In the genomic region with DNA sequence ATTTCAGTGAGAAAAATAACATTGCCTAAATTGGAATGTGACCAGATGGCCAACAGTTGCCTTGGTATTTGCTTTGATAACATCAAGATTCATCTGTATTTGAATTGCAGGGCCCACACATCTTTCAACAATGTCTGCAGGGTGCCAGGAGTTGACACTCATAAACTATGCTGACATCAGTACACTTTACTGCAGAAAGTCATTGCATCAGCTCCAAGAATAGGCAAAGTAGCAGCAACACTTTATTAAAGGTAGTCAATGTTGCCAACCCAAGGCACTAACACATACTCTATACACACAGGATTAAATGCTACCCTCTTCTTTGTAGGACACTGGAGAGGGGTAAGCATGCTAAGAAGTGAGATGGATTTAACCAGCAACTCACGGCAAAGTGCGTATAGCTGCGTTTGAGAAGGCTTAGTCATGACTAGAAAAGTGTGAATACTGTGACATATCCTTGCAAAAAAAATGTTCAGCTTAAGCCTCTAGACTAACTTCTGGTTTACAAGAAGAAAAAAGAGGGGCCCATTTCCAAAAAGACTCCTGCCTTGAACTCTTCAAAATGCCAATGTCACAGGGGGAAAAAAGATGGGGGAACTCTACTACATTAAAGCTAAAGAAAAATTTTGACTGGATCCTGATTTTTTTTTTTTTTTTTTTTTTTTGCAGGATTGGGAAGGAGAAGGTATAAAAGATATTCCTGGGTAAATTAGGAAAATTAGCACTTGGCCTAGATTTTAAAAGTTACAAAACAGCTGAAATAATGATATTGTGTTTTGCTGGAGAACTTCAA, we compare ENCODE assay signal across 12 cellular contexts. TPM values are rescaled to one million over a fixed set of nuclear protein-coding genes. Genes with fewer than 3 reads are reported as not detected.
DNase-seq lines count a peak whose midpoint lies in the region; ATAC-seq, FAIRE-seq and TF ChIP-seq lines count a peak whose summit lies in the region.
"Had no signal": no experiment of that assay in that cellular context is flagged by ENCODE, and none has a peak within 500 bp of the region (broad histone marks: within the 10 kb centered on the region; RNA-seq: fewer than 3 reads in every experiment).

No MANE protein-coding gene starts in this region.

- no peak for ATAC-seq in activated T-helper 17 cell treated with anti-CD3 and anti-CD28 coated beads, Interleukin-2, amount 50 U/mL, for 72 hours (replicated peaks)
- ATAC-seq in gastroesophageal sphincter: no peak
- ATAC-seq: sciatic nerve had no signal

- H3K4me1 Mint-ChIP-seq in activated T-helper 17 cell treated with anti-CD3 and anti-CD28 coated beads, Interleukin-2, amount 50 U/mL, for 72 hours: peaks cover 17% of the 10 kb centered on the region

- no peaks in the 10 kb centered on the region for H3K9me3 Mint-ChIP-seq in activated T-helper 17 cell treated with anti-CD3 and anti-CD28 coated beads, Interleukin-2, amount 50 U/mL, for 72 hours

- H3K4me3 ChIP-seq in AG04450 (ENCODE audit: low read depth, low read length) (no peak overlapping the region), keratinocyte (ENCODE audit: control insufficient read depth in 2 of 3, extremely low read depth in 1 of 3, insufficient read depth in 2 of 3, low read depth in 1 of 3, low read length in 3 of 3) (no peak overlapping the region), tibial artery (no peak overlapping the region), gastroesophageal sphincter (no peak overlapping the region)

- H3K27me3 ChIP-seq in AG04450 (ENCODE audit: control insufficient read depth, insufficient read depth, low read length): no peaks in the 10 kb centered on the region
- H3K27me3 ChIP-seq in keratinocyte (ENCODE audit: control insufficient read depth, extremely low read depth, insufficient read depth, low read length): no peaks in the 10 kb centered on the region
- H3K27me3 ChIP-seq in tibial artery: no peaks in the 10 kb centered on the region
- no peaks in the 10 kb centered on the region for H3K27me3 ChIP-seq in gastroesophageal sphincter

- H3K36me3 ChIP-seq in keratinocyte (ENCODE audit: control insufficient read depth in 2 of 2, extremely low read depth in 1 of 2, insufficient read depth in 2 of 2, low read length in 2 of 2) (no peaks in the 10 kb centered on the region), tibial artery (no peaks in the 10 kb centered on the region), gastroesophageal sphincter (peaks cover 0 to 6% of the 10 kb centered on the region in 2 donors)

- intact Hi-C loops in tibial artery (cut with DNase I; ENCODE audit: low total_unique reads): loop anchor here (5.0 kb wide), 1 partner anchor 44 kb away; the partner anchor contains the start of gene PDCD4

- peak; percentile 5 for FAIRE-seq in keratinocyte (lab: Jason Lieb, UNC)

- peaks cover 47% of the 10 kb centered on the region for H3K36me3 Mint-ChIP-seq in activated T-helper 17 cell treated with anti-CD3 and anti-CD28 coated beads, Interleukin-2, amount 50 U/mL, for 72 hours (ENCODE audit: low read depth)

- dilution Hi-C loops in keratinocyte (cut with MboI; ENCODE audit: extremely low pct_ligation_motif_present, low sequenced_read_pairs): no loop called here

- POLR2A ChIA-PET in AG04450 (lab: Yijun Ruan, JAX): no interaction called here

- H3K79me2 ChIP-seq in keratinocyte (ENCODE audit: control insufficient read depth, insufficient read depth, low read length): peaks cover 19% of the 10 kb centered on the region

- no peak overlapping the region for H3K27ac ChIP-seq in AG04450 (ENCODE audit: low read depth, low read length)
- H3K27ac ChIP-seq in keratinocyte (ENCODE audit: control insufficient read depth, insufficient read depth, low read length): no peak overlapping the region
- no peak overlapping the region for H3K27ac ChIP-seq in tibial artery
- no peak overlapping the region for H3K27ac ChIP-seq in gastroesophageal sphincter

- TF ChIP-seq CTCF in AG04450 (IDR thresholded peaks at IDR 0.05; ENCODE audit: low read depth, low read length): no peak
- no peak for TF ChIP-seq CTCF in keratinocyte (optimal IDR thresholded peaks at IDR 0.05 in 1 of 3, IDR thresholded peaks at IDR 0.05 in 1 of 3, conservative IDR thresholded peaks at IDR 0.05 in 1 of 3; ENCODE audit: extremely low read depth in 1 of 3, insufficient read depth in 2 of 3, low read length in 3 of 3)
- TF ChIP-seq CTCF in tibial artery (IDR thresholded peaks at IDR 0.05): no peak
- TF ChIP-seq CTCF in gastroesophageal sphincter (IDR thresholded peaks at IDR 0.05): no peak

- CTCF ChIA-PET in AG04450 (lab: Charles Lee): interaction anchor here (0.6 to 1.1 kb wide), 7 partner anchors 23 to 833 kb away, joined by 3 to 8 read pairs (median 4); no protein-coding TSS in a partner anchor

- TF ChIP-seq EP300 in gastroesophageal sphincter (IDR thresholded peaks at IDR 0.05): no peak

- DNase-seq in AG04450 (ENCODE audit: low read depth, low spot score) (peak; percentile 49), HCEC 1CT (peak; percentile 89), keratinocyte (ENCODE audit: low read depth, low spot score) (no peak), COLO829 (ENCODE audit: low spot score) (no peak), tibial artery (no peak), NCI-H128 (lab: John Stamatoyannopoulos, UW; ENCODE audit: unreplicated experiment) (no peak)
- DNase-seq: islet precursor cell, NCI-H2227 treated with DMSO at 0.1 percent for 48 hours, T1000 had no signal

- no peaks in the 10 kb centered on the region for H3K9me3 ChIP-seq in AG04450 (ENCODE audit: control insufficient read depth, insufficient read depth, low read length)
- no peaks in the 10 kb centered on the region for H3K9me3 ChIP-seq in keratinocyte (ENCODE audit: control insufficient read depth, low read depth, low read length)
- no peaks in the 10 kb centered on the region for H3K9me3 ChIP-seq in tibial artery
- no peaks in the 10 kb centered on the region for H3K9me3 ChIP-seq in gastroesophageal sphincter

- WGBS in gastroesophageal sphincter (ENCODE audit: low coverage in 1 of 2), 2 donors: 86 to 93% methylated on average over 3 of the region's 3 CpGs

- no peaks in the 10 kb centered on the region for H3K27me3 Mint-ChIP-seq in activated T-helper 17 cell treated with anti-CD3 and anti-CD28 coated beads, Interleukin-2, amount 50 U/mL, for 72 hours

- no peak overlapping the region for H2AFZ ChIP-seq in keratinocyte (ENCODE audit: control insufficient read depth, low read length)

- no peak for TF ChIP-seq POLR2A in gastroesophageal sphincter (IDR thresholded peaks at IDR 0.05)

- H3K9me1 ChIP-seq in keratinocyte (ENCODE audit: control insufficient read depth, extremely low read depth, insufficient read depth, low read length): no peaks in the 10 kb centered on the region

- no peak overlapping the region for H3K4me2 ChIP-seq in keratinocyte (ENCODE audit: control insufficient read depth, extremely low read depth, insufficient read depth, low read depth, low read length)

- H4K20me1 ChIP-seq in keratinocyte (ENCODE audit: control insufficient read depth, extremely low read depth, insufficient read depth, low read length): no peaks in the 10 kb centered on the region

- no peak overlapping the region for H3K27ac Mint-ChIP-seq in activated T-helper 17 cell treated with anti-CD3 and anti-CD28 coated beads, Interleukin-2, amount 50 U/mL, for 72 hours

- no peak overlapping the region for H3K9ac ChIP-seq in keratinocyte (ENCODE audit: control insufficient read depth, extremely low read depth, insufficient read depth, low read length)

- H3K4me1 ChIP-seq in keratinocyte (ENCODE audit: control insufficient read depth, extremely low read depth, insufficient read depth, low read length): peaks cover 16% of the 10 kb centered on the region
- peaks cover 0 to 23% (median 10%) of the 10 kb centered on the region in 4 donors for H3K4me1 ChIP-seq in tibial artery
- H3K4me1 ChIP-seq in gastroesophageal sphincter: peaks cover 5 to 28% (median 11%) of the 10 kb centered on the region in 3 donors

- H3K4me3 Mint-ChIP-seq in activated T-helper 17 cell treated with anti-CD3 and anti-CD28 coated beads, Interleukin-2, amount 50 U/mL, for 72 hours: peak overlapping the region; percentile 95

RNA-seq across cellular contexts. Expression of gene BBIP1, which starts 2.2 kb away (rescaled TPM):
- polyA plus RNA-seq in AG04450 (2011; rRNA removed) (29.9 and 41.5 TPM in 2 replicates), keratinocyte (12.8 to 30.4 TPM (median 13.9 TPM) in 3 replicates)
- 5.9 and 16.3 TPM in 2 replicates for polyA minus RNA-seq in AG04450 (2011; rRNA and poly(A)+ RNA removed)
- 10 to 100 TPM; 24.1 to 40.0 TPM for total RNA-seq in activated T-helper 17 cell treated with anti-CD3 and anti-CD28 coated beads, Interleukin-2, amount 50 U/mL, for 72 hours
- 38.6 TPM for polyA plus RNA-seq in keratinocyte (2011; ENCODE audit: low read depth)
- 12.0 and 26.0 TPM in 2 replicates for polyA plus RNA-seq in keratinocyte (2011; cell fraction: cytosol; rRNA removed)
- 9.2 and 14.1 TPM in 2 replicates for polyA plus RNA-seq in keratinocyte (2011; cell fraction: nucleus; rRNA removed)
- 15.0 and 23.7 TPM in 2 replicates for polyA plus RNA-seq in keratinocyte (2012; ENCODE audit: low replicate concordance)
- 2.4 to 22.3 TPM (median 4.6 TPM) in 3 replicates for polyA minus RNA-seq in keratinocyte
- polyA minus RNA-seq in keratinocyte (2011; cell fraction: cytosol; rRNA and poly(A)+ RNA removed): 6.5 TPM
- polyA minus RNA-seq in keratinocyte (2011; cell fraction: nucleus; rRNA and poly(A)+ RNA removed): 2.7 and 3.0 TPM in 2 replicates
- 10 to 100 TPM; 27.1 to 40.2 (median 28.7) TPM for total RNA-seq in gastroesophageal sphincter

RNA-seq across cellular contexts. Expression of gene SHOC2, which starts 2.7 kb away (rescaled TPM):
- polyA plus RNA-seq in AG04450 (2011; rRNA removed) (26.9 and 33.3 TPM in 2 replicates), keratinocyte (16.8 to 27.7 TPM (median 21.2 TPM) in 3 replicates)
- 26.6 and 45.4 TPM in 2 replicates for polyA minus RNA-seq in AG04450 (2011; rRNA and poly(A)+ RNA removed)
- total RNA-seq in activated T-helper 17 cell treated with anti-CD3 and anti-CD28 coated beads, Interleukin-2, amount 50 U/mL, for 72 hours: 10 to 100 TPM; 38.3 to 39.6 TPM
- 22.6 TPM for polyA plus RNA-seq in keratinocyte (2011; ENCODE audit: low read depth)
- 14.8 and 30.0 TPM in 2 replicates for polyA plus RNA-seq in keratinocyte (2011; cell fraction: cytosol; rRNA removed)
- polyA plus RNA-seq in keratinocyte (2011; cell fraction: nucleus; rRNA removed): 18.0 and 23.4 TPM in 2 replicates
- polyA plus RNA-seq in keratinocyte (2012; ENCODE audit: low replicate concordance): 19.7 and 21.8 TPM in 2 replicates
- 12.0 to 38.5 TPM (median 22.2 TPM) in 3 replicates for polyA minus RNA-seq in keratinocyte
- polyA minus RNA-seq in keratinocyte (2011; cell fraction: cytosol; rRNA and poly(A)+ RNA removed): 29.0 TPM
- polyA minus RNA-seq in keratinocyte (2011; cell fraction: nucleus; rRNA and poly(A)+ RNA removed): 30.6 and 58.2 TPM in 2 replicates
- 10 to 100 TPM; 50.5 to 66.0 (median 58.4) TPM for total RNA-seq in gastroesophageal sphincter

RNA-seq across cellular contexts. Expression of gene PDCD4, which starts 45.0 kb away (rescaled TPM):
- polyA plus RNA-seq in AG04450 (2011; rRNA removed): 66.0 and 95.4 TPM in 2 replicates
- polyA minus RNA-seq in AG04450 (2011; rRNA and poly(A)+ RNA removed): 29.4 and 55.6 TPM in 2 replicates
- 100 to 1,000 TPM in 1 of 2 donors, 10 to 100 TPM in 1; 59.0 to 140 TPM for total RNA-seq in activated T-helper 17 cell treated with anti-CD3 and anti-CD28 coated beads, Interleukin-2, amount 50 U/mL, for 72 hours
- polyA plus RNA-seq in keratinocyte: 63.1 to 146 TPM (median 99.7 TPM) in 3 replicates
- 334 TPM for polyA plus RNA-seq in keratinocyte (2011; ENCODE audit: low read depth)
- 60.6 and 83.9 TPM in 2 replicates for polyA plus RNA-seq in keratinocyte (2011; cell fraction: cytosol; rRNA removed)
- 75.6 and 156 TPM in 2 replicates for polyA plus RNA-seq in keratinocyte (2011; cell fraction: nucleus; rRNA removed)
- 80.0 and 198 TPM in 2 replicates for polyA plus RNA-seq in keratinocyte (2012; ENCODE audit: low replicate concordance)
- polyA minus RNA-seq in keratinocyte: 8.4 to 29.0 TPM (median 14.0 TPM) in 3 replicates
- 27.0 TPM for polyA minus RNA-seq in keratinocyte (2011; cell fraction: cytosol; rRNA and poly(A)+ RNA removed)
- 37.1 and 90.1 TPM in 2 replicates for polyA minus RNA-seq in keratinocyte (2011; cell fraction: nucleus; rRNA and poly(A)+ RNA removed)
- 10 to 100 TPM; 69.1 to 74.6 (median 72.2) TPM for total RNA-seq in gastroesophageal sphincter

Comparison
In these comparisons a context has a peak if more than half of its experiments do, and no peak if none do; other contexts are left out.
1. DNase-seq: peak in AG04450 (single experiment) and HCEC 1CT (single experiment); none in keratinocyte (single experiment), COLO829 (single experiment), tibial artery (0 of 2) and NCI-H128 (single experiment).